In the genomic region with DNA sequence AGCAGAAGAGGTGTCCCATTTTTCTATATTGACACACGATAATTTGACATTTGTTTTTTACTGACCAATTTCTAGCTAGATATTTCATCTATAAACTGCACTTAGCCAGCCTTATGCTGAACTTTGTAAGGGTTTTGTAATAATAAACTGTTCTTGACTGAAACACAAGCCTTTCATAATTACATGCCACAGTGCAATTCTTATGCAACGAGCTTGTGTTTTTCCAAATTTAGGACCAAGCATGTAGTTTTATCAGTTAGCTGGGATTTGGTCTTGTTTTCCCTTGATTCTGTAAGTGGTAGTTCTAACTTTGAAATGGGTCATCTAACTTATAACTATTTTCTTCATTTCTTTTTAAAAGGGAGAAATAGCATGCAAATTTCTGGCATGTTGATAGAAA, we compare ENCODE assay signal across 30 cellular contexts. TPM values are rescaled to one million over a fixed set of nuclear protein-coding genes. Genes with fewer than 3 reads are reported as not detected.
"Had no signal": no experiment of that assay in that cellular context is flagged by ENCODE, and none has a peak within 500 bp of the region (broad histone marks: within the 10 kb centered on the region; RNA-seq: fewer than 3 reads in every experiment).

No MANE protein-coding gene starts in this region.

- H3K27ac ChIP-seq: lower lobe of right lung, skin epidermis, thyroid gland, upper lobe of left lung, VCaP had no signal

- H3K4me3 Mint-ChIP-seq: activated naive CD4-positive, alpha-beta T cell treated with anti-CD3 and anti-CD28 coated beads for 36 hours; activated naive CD8-positive, alpha-beta T cell treated with anti-CD3 and anti-CD28 coated beads for 36 hours; activated T-helper 1 cell treated with anti-CD3 and anti-CD28 coated beads, Interleukin-12 subunit alpha, Interleukin-12 subunit beta, Interleukin-2, Interleukin-4 antibody, amounts not matched to agents 30 ng/mL and 10 ng/mL and 1 ng/mL, durations not matched to agents 14 hours and 24 hours and 36 hours; dendritic cell treated with granulocyte-macrophage colony-stimulating factor and Interleukin-4, amounts not matched to agents 40 ng/mL and 50 ng/mL, for 4 days; endodermal cell; natural killer cell; stimulated activated naive CD8-positive, alpha-beta T cell treated with anti-CD3 and anti-CD28 coated beads, Interleukin-15, amount 100 ng/mL, for 72 hours had no signal

- H3K36me3 ChIP-seq: lower lobe of right lung, thyroid gland, upper lobe of left lung, vagina had no signal

- H3K27ac Mint-ChIP-seq: activated naive CD4-positive, alpha-beta T cell treated with anti-CD3 and anti-CD28 coated beads for 36 hours; activated naive CD8-positive, alpha-beta T cell treated with anti-CD3 and anti-CD28 coated beads for 36 hours; activated T-helper 1 cell treated with anti-CD3 and anti-CD28 coated beads, Interleukin-12 subunit alpha, Interleukin-12 subunit beta, Interleukin-2, Interleukin-4 antibody, amounts not matched to agents 30 ng/mL and 10 ng/mL and 1 ng/mL, durations not matched to agents 14 hours and 24 hours and 36 hours; dendritic cell treated with granulocyte-macrophage colony-stimulating factor and Interleukin-4, amounts not matched to agents 40 ng/mL and 50 ng/mL, for 4 days; endodermal cell; natural killer cell; stimulated activated naive CD8-positive, alpha-beta T cell treated with anti-CD3 and anti-CD28 coated beads, Interleukin-15, amount 100 ng/mL, for 72 hours had no signal

- H3K4me1 ChIP-seq: lower lobe of right lung had no signal

- ATAC-seq: esophagus mucosa; left colon; lower lobe of right lung; natural killer cell; right cardiac atrium; stimulated activated naive CD8-positive, alpha-beta T cell treated with anti-CD3 and anti-CD28 coated beads, Interleukin-15, amount 100 ng/mL, for 72 hours had no signal

- H3K9me3 ChIP-seq: lower lobe of right lung, thyroid gland, upper lobe of left lung, vagina had no signal

- H3K9me3 Mint-ChIP-seq: activated naive CD8-positive, alpha-beta T cell treated with anti-CD3 and anti-CD28 coated beads for 36 hours; activated T-helper 1 cell treated with anti-CD3 and anti-CD28 coated beads, Interleukin-12 subunit alpha, Interleukin-12 subunit beta, Interleukin-2, Interleukin-4 antibody, amounts not matched to agents 30 ng/mL and 10 ng/mL and 1 ng/mL, durations not matched to agents 14 hours and 24 hours and 36 hours; dendritic cell treated with granulocyte-macrophage colony-stimulating factor and Interleukin-4, amounts not matched to agents 40 ng/mL and 50 ng/mL, for 4 days; endodermal cell; natural killer cell had no signal

- H3K4me3 ChIP-seq: skin epidermis, thyroid gland, upper lobe of left lung, vagina had no signal

- H3K27me3 ChIP-seq: thyroid gland, upper lobe of left lung, vagina had no signal

- H3K36me3 Mint-ChIP-seq: activated naive CD8-positive, alpha-beta T cell treated with anti-CD3 and anti-CD28 coated beads for 36 hours; natural killer cell had no signal

- DNase-seq: activated CD4-positive, alpha-beta T cell treated with anti-CD3 and anti-CD28 coated beads for 4 hours; activated CD4-positive, alpha-beta T cell treated with anti-CD3 and anti-CD28 coated beads, Interleukin-2, amount 50 U/mL, for 4 hours; activated CD8-positive, alpha-beta memory T cell treated with anti-CD3 and anti-CD28 coated beads for 24 hours; activated effector memory CD4-positive, alpha-beta T cell treated with anti-CD3 and anti-CD28 coated beads, Interleukin-2, amount 50 U/mL, for 16 hours; activated naive CD4-positive, alpha-beta T cell treated with anti-CD3 and anti-CD28 coated beads for 36 hours; activated naive CD8-positive, alpha-beta T cell treated with anti-CD3 and anti-CD28 coated beads for 36 hours; amniotic stem cell; caudate nucleus; endodermal cell; head of caudate nucleus; hippocampal formation; kidney; left colon; lower lobe of right lung; mesendoderm; natural killer cell; posterior cingulate gyrus; right cardiac atrium; stimulated activated CD4-positive, alpha-beta T cell treated with anti-CD3 and anti-CD28 coated beads, Interleukin-12 subunit alpha, Interleukin-12 subunit beta, amount 100 ng/mL, for 4 hours; stimulated activated CD4-positive, alpha-beta T cell treated with anti-CD3 and anti-CD28 coated beads, Interleukin-4, amount 100 ng/mL, for 1 hour; stimulated activated naive CD8-positive, alpha-beta T cell treated with anti-CD3 and anti-CD28 coated beads, Interleukin-15, amount 100 ng/mL, for 72 hours; thyroid gland; upper lobe of left lung had no signal

RNA-seq across cellular contexts. Expression of a gene that starts 1.3 kb away (rescaled TPM):
- total RNA-seq: activated naive CD4-positive, alpha-beta T cell treated with anti-CD3 and anti-CD28 coated beads for 36 hours; activated naive CD8-positive, alpha-beta T cell treated with anti-CD3 and anti-CD28 coated beads for 36 hours; activated T-helper 1 cell treated with anti-CD3 and anti-CD28 coated beads, Interleukin-12 subunit alpha, Interleukin-12 subunit beta, Interleukin-2, Interleukin-4 antibody, amounts not matched to agents 30 ng/mL and 10 ng/mL and 1 ng/mL, durations not matched to agents 14 hours and 24 hours and 36 hours; natural killer cell; T-helper 1 cell treated with Interleukin-12 subunit alpha and Interleukin-12 subunit beta and Interleukin-4 antibody, amounts not matched to agents 30 ng/mL and 1 ng/mL, for 36 hours had no signal
